Comparison of ENCODE assay signal across 21 cellular contexts in the genomic region with DNA sequence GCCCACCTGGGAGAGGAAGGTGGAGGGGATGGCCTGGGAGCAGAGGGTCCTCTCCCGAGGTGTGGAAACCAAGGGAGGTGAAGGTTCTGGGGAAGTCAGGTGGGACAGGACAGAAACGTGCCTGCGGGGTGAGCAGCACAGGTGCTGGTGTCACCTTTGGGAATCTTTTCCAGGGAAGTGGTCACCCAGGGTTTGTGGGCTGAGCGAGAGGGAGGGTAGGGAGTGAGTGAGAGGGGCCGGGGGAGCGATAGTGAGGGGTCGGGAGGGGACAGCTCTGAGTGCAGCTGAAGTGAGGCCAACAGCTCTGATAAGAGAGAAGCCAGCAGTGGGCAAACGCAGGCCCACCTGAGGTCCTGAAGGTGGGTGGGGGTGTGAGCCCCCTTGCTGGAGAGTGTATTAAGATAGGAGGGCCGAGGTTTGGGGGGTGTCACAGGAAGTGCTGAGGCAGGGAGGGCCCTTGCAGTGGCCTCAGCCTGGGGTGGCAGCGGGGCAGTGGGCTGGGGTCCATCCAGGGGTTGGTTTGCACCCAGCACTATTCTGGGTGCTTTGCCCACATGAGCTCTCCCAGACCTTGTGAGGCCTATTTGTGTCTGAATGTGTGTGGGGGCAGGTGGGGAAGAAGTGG. TPM values are rescaled to one million over a fixed set of nuclear protein-coding genes. Genes with fewer than 3 reads are reported as not detected.
DNase-seq lines count a peak whose midpoint lies in the region; ATAC-seq, FAIRE-seq and TF ChIP-seq lines count a peak whose summit lies in the region.
"Had no signal": no experiment of that assay in that cellular context is flagged by ENCODE, and none has a peak within 500 bp of the region (broad histone marks: within the 10 kb centered on the region; RNA-seq: fewer than 3 reads in every experiment).

No MANE protein-coding gene starts in this region.

- no peak for ATAC-seq in sciatic nerve
- ATAC-seq: PC-3, SK-N-SH treated with all-trans-retinoic acid at 6 μM for 48 hours had no signal

- peaks cover 13% of the 10 kb centered on the region for H4K20me1 ChIP-seq in BLaER1

- H3K27me3 ChIP-seq in BLaER1: no peaks in the 10 kb centered on the region
- peaks cover 0 to 20% of the 10 kb centered on the region in 2 donors for H3K27me3 ChIP-seq in Peyer's patch
- H3K27me3 ChIP-seq in esophagus squamous epithelium: peaks cover 0 to 60% (median 8%) of the 10 kb centered on the region in 4 donors
- no peaks in the 10 kb centered on the region for H3K27me3 ChIP-seq in MG63

- H3K36me3 ChIP-seq in BLaER1 (peaks cover 5% of the 10 kb centered on the region; the same call in 1 of the 2 replicates), Peyer's patch (no peaks in the 10 kb centered on the region), esophagus squamous epithelium (no peaks in the 10 kb centered on the region), MG63 (no peaks in the 10 kb centered on the region)
- H3K36me3 ChIP-seq: ascending aorta, vagina had no signal

- no peak for FAIRE-seq in HTR-8/SVneo (lab: Jason Lieb, UNC)
- FAIRE-seq: HepG2 had no signal

- peaks cover 40% of the 10 kb centered on the region for H3K4me1 ChIP-seq in BLaER1
- H3K4me1 ChIP-seq in Peyer's patch: peaks cover 0 to 18% (median 7%) of the 10 kb centered on the region in 4 donors
- H3K4me1 ChIP-seq in esophagus squamous epithelium: peaks cover 7 to 37% (median 15%) of the 10 kb centered on the region in 3 donors

- TF ChIP-seq CTCF in Peyer's patch (IDR thresholded peaks at IDR 0.05) (no peak), esophagus squamous epithelium (IDR thresholded peaks at IDR 0.05) (no peak)

- H3K4me2 ChIP-seq in BLaER1: peak overlapping the region; percentile 96

- 58 to 65% methylated on average over 2 to 10 of the region's 10 CpGs for WGBS in esophagus squamous epithelium, 2 donors

- no peak overlapping the region for H3K4me3 ChIP-seq in BLaER1
- no peak overlapping the region for H3K4me3 ChIP-seq in Peyer's patch
- H3K4me3 ChIP-seq in esophagus squamous epithelium: no peak overlapping the region
- no peak overlapping the region for H3K4me3 ChIP-seq in MG63
- H3K4me3 ChIP-seq: ascending aorta, vagina had no signal

- no peak for TF ChIP-seq POLR2A in Peyer's patch (IDR thresholded peaks at IDR 0.05)
- no peak for TF ChIP-seq POLR2A in esophagus squamous epithelium (IDR thresholded peaks at IDR 0.05)

- H3K9ac ChIP-seq in BLaER1: peak overlapping the region; percentile 74

- no peaks in the 10 kb centered on the region for H3K9me3 ChIP-seq in BLaER1
- no peaks in the 10 kb centered on the region for H3K9me3 ChIP-seq in Peyer's patch
- no peaks in the 10 kb centered on the region for H3K9me3 ChIP-seq in esophagus squamous epithelium
- no peaks in the 10 kb centered on the region for H3K9me3 ChIP-seq in MG63
- H3K9me3 ChIP-seq: ascending aorta, vagina had no signal

- DNase-seq in Peyer's patch (peak in 2 of 3 donors; percentile 19 to 36), esophagus squamous epithelium (lab: John Stamatoyannopoulos, UW) (no peak), sciatic nerve (ENCODE audit: low spot score) (peak; percentile 38), NAMALWA (ENCODE audit: low spot score) (no peak), HTR-8/SVneo (ENCODE audit: insufficient read length, low spot score) (no peak), NOMO-1 treated with DMSO at 0.1 percent for 48 hours (lab: John Stamatoyannopoulos, UW; ENCODE audit: unreplicated experiment) (no peak), MG63 (no peak)
- DNase-seq: activated CD4-positive, alpha-beta memory T cell treated with anti-CD3 and anti-CD28 coated beads, Interleukin-2, amount 10 ng/mL, durations not matched to agents 7 days and 5 days; activated effector memory CD4-positive, alpha-beta T cell treated with Interleukin-2 at 50 U/mL for 16 hours; COR-L47; HCEC 1CT; mammary epithelial cell; NCI-H2081 treated with DMSO at 0.1 percent for 48 hours; NCI-H526 treated with DMSO at 0.1 percent for 48 hours; nucleus accumbens; PC-3 had no signal

- intact Hi-C loops in esophagus squamous epithelium (cut with DNase I) (no loop called here), sciatic nerve (cut with DNase I) (no loop called here)

- peak overlapping the region; percentile 94 for H3K27ac ChIP-seq in BLaER1
- H3K27ac ChIP-seq in Peyer's patch: peak overlapping the region in 3 of 4 donors; percentile 12 to 55 (median 52)
- H3K27ac ChIP-seq in esophagus squamous epithelium: peak overlapping the region in 3 of 4 donors; percentile 41 to 83 (median 77)
- H3K27ac ChIP-seq: vagina had no signal

RNA-seq across cellular contexts. Expression of gene SHANK3, which starts 1.6 kb away (rescaled TPM):
- 10 to 100 TPM in 2 of 4 donors, 1 to 10 TPM in 2; 2.8 to 36.3 (median 10.8) TPM for total RNA-seq in Peyer's patch
- 1 to 10 TPM; 3.7 to 5.9 (median 4.5) TPM for total RNA-seq in esophagus squamous epithelium
- total RNA-seq in sciatic nerve: 56.6 TPM
- 1.3 and 2.6 TPM in 2 replicates for total RNA-seq in MG63 (2014; rRNA removed; shearing (Covaris generic); ENCODE audit: low replicate concordance)

RNA-seq across cellular contexts. Expression of gene ARSA, which starts 43.1 kb away (rescaled TPM):
- total RNA-seq in Peyer's patch: 100 to 1,000 TPM in 3 of 4 donors, 10 to 100 TPM in 1; 84.2 to 130 (median 124) TPM
- total RNA-seq in esophagus squamous epithelium: 10 to 100 TPM; 18.7 to 47.0 (median 28.6) TPM
- total RNA-seq in sciatic nerve: 38.1 TPM
- total RNA-seq in MG63 (2014; rRNA removed; shearing (Covaris generic); ENCODE audit: low replicate concordance): 9.8 and 16.0 TPM in 2 replicates

Comparison
In these comparisons a context has a peak if more than half of its experiments do, and no peak if none do; other contexts are left out.
1. DNase-seq: peak in Peyer's patch (2 of 3) and sciatic nerve (single experiment); none in esophagus squamous epithelium (single experiment), NAMALWA (single experiment), HTR-8/SVneo (single experiment), NOMO-1 treated with DMSO at 0.1 percent for 48 hours (single experiment) and MG63 (single experiment).
2. Peak in every context shown above with its lines, with median percentiles within 50 percentile points of each other: H3K27ac ChIP-seq.